ENCODE assay signal across 8 cellular contexts in genomic region chr20:54047048-54047447, GRCh38.
"Had no signal": no experiment of that assay in that cellular context is flagged by ENCODE, and none has a peak within 500 bp of the region (broad histone marks: within the 10 kb centered on the region; RNA-seq: fewer than 3 reads in every experiment).

No MANE protein-coding gene starts in this region.

- H3K4me2 ChIP-seq: GM23338 had no signal

- H3K4me3 Mint-ChIP-seq: GM23338, H9 had no signal

- H3K4me1 Mint-ChIP-seq: GM23338 had no signal

- ATAC-seq: GM23338, HepG2 had no signal

- H3K4me3 ChIP-seq: GM23338 had no signal

- H3K27me3 Mint-ChIP-seq: IgD-negative memory B cell had no signal

- H3K27ac ChIP-seq: HL-60 had no signal

- FAIRE-seq: H1, H54, HepG2 had no signal

- H3K27ac Mint-ChIP-seq: GM23338, H9, IgD-negative memory B cell had no signal

- DNase-seq: H9, HCEC 1CT had no signal

- H2AFZ ChIP-seq: GM23338 had no signal

- H3K9me3 Mint-ChIP-seq: GM23338 had no signal
